In genomic region chr22:35175392-35175791, GRCh38 we compare ENCODE assay signal across 24 cellular contexts.
"Had no signal": no experiment of that assay in that cellular context is flagged by ENCODE, and none has a peak within 500 bp of the region (broad histone marks: within the 10 kb centered on the region; RNA-seq: fewer than 3 reads in every experiment).

No MANE protein-coding gene starts in this region.

- H3K4me3 ChIP-seq: colonic mucosa, coronary artery, dorsolateral prefrontal cortex, esophagus squamous epithelium, gastrocnemius medialis, gastroesophageal sphincter, heart left ventricle, heart right ventricle had no signal

- H3K4me1 ChIP-seq: colonic mucosa, esophagus squamous epithelium, foreskin keratinocyte, gastrocnemius medialis, gastroesophageal sphincter, heart left ventricle, heart right ventricle had no signal

- H3K27me3 ChIP-seq: colonic mucosa had no signal

- ATAC-seq: effector memory CD8-positive, alpha-beta T cell; esophagus mucosa; foreskin keratinocyte; gastrocnemius medialis; gastroesophageal sphincter; heart left ventricle; heart right ventricle had no signal

- H3K9me3 Mint-ChIP-seq: dendritic cell treated with granulocyte-macrophage colony-stimulating factor and Interleukin-4, amounts not matched to agents 40 ng/mL and 50 ng/mL, for 4 days; effector memory CD8-positive, alpha-beta T cell had no signal

- H3K36me3 ChIP-seq: colonic mucosa, esophagus squamous epithelium, gastrocnemius medialis, gastroesophageal sphincter, heart left ventricle, heart right ventricle had no signal

- H3K4me3 Mint-ChIP-seq: dendritic cell treated with granulocyte-macrophage colony-stimulating factor and Interleukin-4, amounts not matched to agents 40 ng/mL and 50 ng/mL, for 4 days; effector memory CD8-positive, alpha-beta T cell; endodermal cell had no signal

- H3K27ac Mint-ChIP-seq: dendritic cell treated with granulocyte-macrophage colony-stimulating factor and Interleukin-4, amounts not matched to agents 40 ng/mL and 50 ng/mL, for 4 days; effector memory CD8-positive, alpha-beta T cell; endodermal cell had no signal

- DNase-seq: colonic mucosa; cortex of kidney; dermis blood vessel endothelial cell; dorsolateral prefrontal cortex; effector CD4-positive, alpha-beta T cell; effector CD8-positive, alpha-beta T cell; effector memory CD4-positive, alpha-beta T cell; effector memory CD8-positive, alpha-beta T cell; endodermal cell; erythroblast; esophagus squamous epithelium; foreskin fibroblast; foreskin keratinocyte; foreskin melanocyte; gastrocnemius medialis; glutamatergic neuron; head of caudate nucleus; heart left ventricle; heart right ventricle had no signal

- H3K27ac ChIP-seq: colonic mucosa, coronary artery, dorsolateral prefrontal cortex, epithelial cell of prostate, esophagus squamous epithelium, foreskin keratinocyte, gastrocnemius medialis, gastroesophageal sphincter, heart left ventricle, heart right ventricle had no signal

- H3K9me3 ChIP-seq: colonic mucosa, esophagus squamous epithelium, gastrocnemius medialis, heart right ventricle had no signal
